Comparison of ENCODE assay signal across 16 cellular contexts in the genomic region with DNA sequence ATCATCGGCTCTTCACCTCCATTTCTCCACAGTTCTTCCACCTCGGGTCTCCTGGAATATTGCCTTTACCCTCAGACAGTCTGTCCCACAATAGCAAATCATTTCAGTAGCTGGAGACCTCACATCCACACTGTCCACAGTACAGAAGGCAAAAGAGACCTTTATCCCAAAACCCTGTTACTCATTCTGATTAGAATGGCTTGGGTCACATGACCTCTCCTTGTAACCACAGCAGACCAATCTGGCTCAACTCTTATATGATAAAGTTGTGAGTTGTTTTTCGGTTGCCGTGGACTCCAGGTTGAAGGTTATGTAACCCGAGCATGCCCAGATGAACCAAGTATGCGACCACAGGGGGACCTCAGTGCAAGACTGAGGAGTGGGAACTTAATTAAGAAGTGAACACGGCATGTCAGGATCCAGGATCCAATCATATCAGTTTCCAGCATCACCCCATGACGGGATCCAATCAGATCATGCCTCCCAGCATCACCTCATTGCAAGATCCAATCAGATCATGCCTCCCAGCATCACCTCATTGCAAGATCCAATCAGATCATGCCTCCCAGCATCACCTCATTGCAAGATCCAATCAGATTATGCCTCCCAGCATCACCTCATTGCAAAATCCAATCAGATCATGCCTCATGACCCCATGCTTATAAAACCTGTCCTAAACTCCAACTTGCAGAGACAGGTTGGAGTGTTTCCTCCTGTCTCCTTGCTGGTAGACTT.
A peak's percentile ranks its signal among the peaks of the same experiment; 100 is the strongest.
DNase-seq lines count a peak whose midpoint lies in the region; ATAC-seq and TF ChIP-seq lines count a peak whose summit lies in the region.
"Had no signal": no experiment of that assay in that cellular context is flagged by ENCODE, and none has a peak within 500 bp of the region (broad histone marks: within the 10 kb centered on the region; RNA-seq: fewer than 3 reads in every experiment).

No MANE protein-coding gene starts in this region.

- no peak overlapping the region for H3K4me2 ChIP-seq in GM23338

- H3K4me1 ChIP-seq in GM23338 (ENCODE audit: insufficient read depth) (no peaks in the 10 kb centered on the region), right lobe of liver (peaks cover 0 to 11% (median 2%) of the 10 kb centered on the region in 4 donors)
- H3K4me1 ChIP-seq in naive thymus-derived CD4-positive, alpha-beta T cell (ENCODE audit: control insufficient read depth in 2 of 2, insufficient read depth in 2 of 2, low read length in 2 of 2), result peaks cover 4 to 81% of the 10 kb centered on the region in 2 donors

- no peak overlapping the region for H2AFZ ChIP-seq in GM23338

- no peak overlapping the region for H3K27ac ChIP-seq in GM23338 (ENCODE audit: low read depth)
- H3K27ac ChIP-seq in naive thymus-derived CD4-positive, alpha-beta T cell (ENCODE audit: low read depth, low read length), result peak overlapping the region; percentile 83
- H3K27ac ChIP-seq in right lobe of liver, result no peak overlapping the region
- H3K27ac ChIP-seq: cardiac muscle cell, tibial artery had no signal

- H3K27me3 ChIP-seq in GM23338 (ENCODE audit: insufficient read depth) (peaks cover 11% of the 10 kb centered on the region; the same call in 1 of the 2 replicates), right lobe of liver (no peaks in the 10 kb centered on the region)
- H3K27me3 ChIP-seq in naive thymus-derived CD4-positive, alpha-beta T cell (ENCODE audit: control insufficient read depth in 2 of 2, insufficient read depth in 2 of 2, low read length in 2 of 2), result no peaks in the 10 kb centered on the region
- H3K27me3 ChIP-seq: cardiac muscle cell, left lung, tibial artery had no signal

- H3K9me2 ChIP-seq in GM23338 (ENCODE audit: insufficient read depth), result peaks cover 16% of the 10 kb centered on the region

- intact Hi-C loops in naive thymus-derived CD4-positive, alpha-beta T cell (cut with micrococcal nuclease), result loop anchor here in 1 of 2 donors (5.0 kb wide), 1 partner anchor 480 kb away; no protein-coding TSS in a partner anchor
- intact Hi-C loops in right lobe of liver (cut with DNase I), result no loop called here

- CTCF ChIA-PET in naive thymus-derived CD4-positive, alpha-beta T cell (lab: Charles Lee), result no interaction called here

- no peaks in the 10 kb centered on the region for H3K79me2 ChIP-seq in GM23338 (replicated peaks; ENCODE audit: insufficient read depth)

- no peaks in the 10 kb centered on the region for H3F3A ChIP-seq in GM23338 (replicated peaks; ENCODE audit: low read depth)

- H3K4me3 Mint-ChIP-seq in GM23338, result no peak overlapping the region
- peak overlapping the region; percentile 58 for H3K4me3 Mint-ChIP-seq in activated T-helper 17 cell treated with anti-CD3 and anti-CD28 coated beads, Interleukin-2, amount 50 U/mL, for 72 hours
- peak overlapping the region in 7 of 10 donors; percentile 36 to 82 (median 58) for H3K4me3 Mint-ChIP-seq in naive thymus-derived CD4-positive, alpha-beta T cell

- no peaks in the 10 kb centered on the region for H3K36me3 ChIP-seq in GM23338 (ENCODE audit: insufficient read depth)
- H3K36me3 ChIP-seq in naive thymus-derived CD4-positive, alpha-beta T cell (ENCODE audit: control insufficient read depth in 2 of 3, insufficient read depth in 3 of 3, low read length in 3 of 3), result no peaks in the 10 kb centered on the region
- no peaks in the 10 kb centered on the region for H3K36me3 ChIP-seq in right lobe of liver
- H3K36me3 ChIP-seq: cardiac muscle cell, left lung, tibial artery had no signal

- no peak for TF ChIP-seq POLR2A in right lobe of liver (IDR thresholded peaks at IDR 0.05)

- H4K20me1 ChIP-seq in GM23338 (replicated peaks; ENCODE audit: insufficient read depth), result no peaks in the 10 kb centered on the region

- ATAC-seq in GM23338, result no peak
- no peak for ATAC-seq in activated T-helper 17 cell treated with anti-CD3 and anti-CD28 coated beads, Interleukin-2, amount 50 U/mL, for 72 hours (replicated peaks)
- no peak for ATAC-seq in naive thymus-derived CD4-positive, alpha-beta T cell
- no peak for ATAC-seq in HG02642 (IDR thresholded peaks at IDR 0.05; ENCODE audit: poor library complexity, unreplicated experiment)
- ATAC-seq in right lobe of liver, result no peak
- ATAC-seq: left lung had no signal

- peaks cover 3% of the 10 kb centered on the region for H3K27me3 Mint-ChIP-seq in GM23338 (ENCODE audit: insufficient read depth, low read depth, poor library complexity)
- peaks cover 4% of the 10 kb centered on the region for H3K27me3 Mint-ChIP-seq in activated T-helper 17 cell treated with anti-CD3 and anti-CD28 coated beads, Interleukin-2, amount 50 U/mL, for 72 hours
- H3K27me3 Mint-ChIP-seq in naive thymus-derived CD4-positive, alpha-beta T cell, result no peaks in the 10 kb centered on the region

- H3K4me1 Mint-ChIP-seq in GM23338, result no peaks in the 10 kb centered on the region
- H3K4me1 Mint-ChIP-seq in activated T-helper 17 cell treated with anti-CD3 and anti-CD28 coated beads, Interleukin-2, amount 50 U/mL, for 72 hours, result peaks cover 32% of the 10 kb centered on the region
- H3K4me1 Mint-ChIP-seq in naive thymus-derived CD4-positive, alpha-beta T cell, result peaks cover 52 to 100% (median 99%) of the 10 kb centered on the region in 7 donors

- H3K36me3 Mint-ChIP-seq in GM23338 (ENCODE audit: low read depth), result no peaks in the 10 kb centered on the region
- H3K36me3 Mint-ChIP-seq in activated T-helper 17 cell treated with anti-CD3 and anti-CD28 coated beads, Interleukin-2, amount 50 U/mL, for 72 hours (ENCODE audit: low read depth), result no peaks in the 10 kb centered on the region
- H3K36me3 Mint-ChIP-seq in naive thymus-derived CD4-positive, alpha-beta T cell, result peaks cover 0 to 24% (median 0%) of the 10 kb centered on the region in 5 donors

- 77% methylated on average over 2 of the region's 8 CpGs for WGBS in right lobe of liver (ENCODE audit: insufficient coverage, low coverage, low lambda C conversion rate, missing lambda C conversion rate)

- no peaks in the 10 kb centered on the region for H3K9me3 ChIP-seq in naive thymus-derived CD4-positive, alpha-beta T cell (ENCODE audit: control insufficient read depth in 2 of 3, low read length in 3 of 3)
- no peaks in the 10 kb centered on the region for H3K9me3 ChIP-seq in right lobe of liver
- H3K9me3 ChIP-seq: left lung, tibial artery had no signal

- POLR2A ChIA-PET in naive thymus-derived CD4-positive, alpha-beta T cell (lab: Charles Lee), result interaction anchor here (4.7 kb wide), 1 partner anchor 46 kb away, joined by 46 read pairs; no protein-coding TSS in a partner anchor

- no peak for TF ChIP-seq CTCF in GM23338 (conservative IDR thresholded peaks at IDR 0.05; ENCODE audit: low read depth in 2 of 2)
- no peak for TF ChIP-seq CTCF in right lobe of liver (IDR thresholded peaks at IDR 0.05)

- 0 out of 2 replicates have a peak overlapping the region, but pooled peaks have one; percentile 20 for H3K27ac Mint-ChIP-seq in GM23338
- peak overlapping the region; percentile 73 for H3K27ac Mint-ChIP-seq in activated T-helper 17 cell treated with anti-CD3 and anti-CD28 coated beads, Interleukin-2, amount 50 U/mL, for 72 hours
- H3K27ac Mint-ChIP-seq in naive thymus-derived CD4-positive, alpha-beta T cell, result peak overlapping the region in 8 of 9 donors; percentile 87 to 99 (median 98)

- H3K4me3 ChIP-seq in GM23338 (no peak overlapping the region), right lobe of liver (no peak overlapping the region)
- no peak overlapping the region for H3K4me3 ChIP-seq in naive thymus-derived CD4-positive, alpha-beta T cell (ENCODE audit: low read length)
- H3K4me3 ChIP-seq: cardiac muscle cell, left lung, skin epidermis, tibial artery had no signal

- DNase-seq in DMS53 (lab: John Stamatoyannopoulos, UW), result peak; percentile 20
- DNase-seq in DMS53 treated with DMSO at 0.1 percent for 48 hours (lab: John Stamatoyannopoulos, UW; ENCODE audit: unreplicated experiment), result no peak
- no peak for DNase-seq in GM23338 (ENCODE audit: low spot score)
- DNase-seq in naive thymus-derived CD4-positive, alpha-beta T cell, result peak in 1 of 9 donors; percentile 22
- DNase-seq in right lobe of liver, result no peak
- no peak for DNase-seq in ureter (ENCODE audit: low spot score)
- DNase-seq: Calu3, left lung, NCI-H187, NCI-H774, Right ventricle myocardium superior, tibial artery had no signal

- no peaks in the 10 kb centered on the region; the same call in 2 of the 3 replicates for H3K9me3 Mint-ChIP-seq in GM23338
- H3K9me3 Mint-ChIP-seq in activated T-helper 17 cell treated with anti-CD3 and anti-CD28 coated beads, Interleukin-2, amount 50 U/mL, for 72 hours, result no peaks in the 10 kb centered on the region
- peaks cover 0 to 4% (median 0%) of the 10 kb centered on the region in 11 donors for H3K9me3 Mint-ChIP-seq in naive thymus-derived CD4-positive, alpha-beta T cell

TF ChIP-seq in GM23338, 12 proteins besides CTCF, POLR2A, EP300 and RAD21 (continues in another document):
- no peak for TF ChIP-seq CREB1 (CRISPR knock-in tag; IDR thresholded peaks at IDR 0.05; ENCODE audit: low read depth)
- TF ChIP-seq ZNF114 (CRISPR knock-in tag; IDR thresholded peaks at IDR 0.05), result no peak
- no peak for TF ChIP-seq STAT1 (IDR thresholded peaks at IDR 0.05; ENCODE audit: unreplicated experiment)
- TF ChIP-seq REST (IDR thresholded peaks at IDR 0.05; ENCODE audit: unreplicated experiment), result no peak

Comparison
In these comparisons a context has a peak if more than half of its experiments do, and no peak if none do; other contexts are left out.
1. H3K27ac Mint-ChIP-seq: peak in every context shown above with its lines; median percentile 98 in naive thymus-derived CD4-positive, alpha-beta T cell; 73 in activated T-helper 17 cell treated with anti-CD3 and anti-CD28 coated beads, Interleukin-2, amount 50 U/mL, for 72 hours; 20 in GM23338.